ENCODE assay signal across 1 cellular context in genomic region chr14:58899317-58899713, GRCh38.
TF ChIP-seq lines count a peak whose summit lies in the region.

No MANE protein-coding gene starts in this region.

TF ChIP-seq in GM23338, 12 proteins besides CTCF, POLR2A, EP300 and RAD21 (continued from another document):
- no peak for TF ChIP-seq ZNF462 (CRISPR knock-in tag; IDR thresholded peaks at IDR 0.05)
- no peak for TF ChIP-seq POLR2AphosphoS5 (IDR thresholded peaks at IDR 0.05; ENCODE audit: low read depth)
